8 cellular contexts compared by ENCODE assay signal in genomic region chr7:38344646-38345200, GRCh38.
DNase-seq lines count a peak whose midpoint lies in the region; ATAC-seq and TF ChIP-seq lines count a peak whose summit lies in the region.
"Not testable (repeated sequence)": the region's sequence is repeated elsewhere in the genome, so short reads cannot be mapped to it uniquely, and the experiment has no call there.

No MANE protein-coding gene starts in this region.

- not testable (repeated sequence) for H3K27me3 Mint-ChIP-seq in CD4-positive, CD25-positive, alpha-beta regulatory T cell; T-helper 2 cell treated with Interferon-gamma antibody and Interleukin-4, amounts not matched to agents 5 μg/mL and 100 μg/mL, for 36 hours (ENCODE audit: low read depth); activated naive CD4-positive, alpha-beta T cell treated with anti-CD3 and anti-CD28 coated beads for 36 hours (ENCODE audit: low read depth)

- not testable (repeated sequence) for H3K9me3 Mint-ChIP-seq in CD4-positive, CD25-positive, alpha-beta regulatory T cell; T-helper 2 cell treated with Interferon-gamma antibody and Interleukin-4, amounts not matched to agents 5 μg/mL and 100 μg/mL, for 36 hours; activated naive CD4-positive, alpha-beta T cell treated with anti-CD3 and anti-CD28 coated beads for 36 hours

- peak overlapping the region; percentile 3; the same call in 1 of the 2 replicates for H2AFZ ChIP-seq in MM.1S (ENCODE audit: low read length)

- peak overlapping the region; percentile 72 for H3K4me2 ChIP-seq in MM.1S (ENCODE audit: low read depth, low read length)

- CTCF ChIA-PET in activated naive CD4-positive, alpha-beta T cell treated with anti-CD3 and anti-CD28 coated beads for 36 hours (lab: Charles Lee), result interaction anchor here (0.8 to 3.3 kb wide), 9 partner anchors 9 to 129 kb away, joined by 3 to 45 read pairs (median 6); no protein-coding TSS in a partner anchor

- H4K20me1 ChIP-seq in MM.1S (ENCODE audit: insufficient read depth, low read length), result not testable (repeated sequence)

- H3K36me3 ChIP-seq in CD4-positive, CD25-positive, alpha-beta regulatory T cell (ENCODE audit: control insufficient read depth, insufficient read depth, low read length); MM.1S (replicated peaks; ENCODE audit: insufficient read depth, low read length): not testable (repeated sequence)

- peaks cover 8 to 62% (median 30%) of the 10 kb centered on the region in 4 donors for H3K4me1 Mint-ChIP-seq in CD4-positive, CD25-positive, alpha-beta regulatory T cell
- H3K4me1 Mint-ChIP-seq in T-helper 2 cell treated with Interferon-gamma antibody and Interleukin-4, amounts not matched to agents 5 μg/mL and 100 μg/mL, for 36 hours (ENCODE audit: low read depth), result peaks cover 51% of the 10 kb centered on the region
- H3K4me1 Mint-ChIP-seq in activated naive CD4-positive, alpha-beta T cell treated with anti-CD3 and anti-CD28 coated beads for 36 hours (ENCODE audit: low read depth), result peaks cover 47% of the 10 kb centered on the region

- H3K9me3 ChIP-seq in CD4-positive, CD25-positive, alpha-beta regulatory T cell (ENCODE audit: control insufficient read depth in 2 of 2, low read length in 2 of 2); MM.1S (replicated peaks; ENCODE audit: insufficient read depth, low read length): not testable (repeated sequence)

- peaks cover 28% of the 10 kb centered on the region for H3K4me1 ChIP-seq in CD4-positive, CD25-positive, alpha-beta regulatory T cell (ENCODE audit: control insufficient read depth, insufficient read depth, low read length, poor library complexity, severe bottlenecking)
- peaks cover 40% of the 10 kb centered on the region for H3K4me1 ChIP-seq in MM.1S (ENCODE audit: low read length)

- H3K79me2 ChIP-seq in MM.1S (ENCODE audit: low read length), result peaks cover 23% of the 10 kb centered on the region

- DNase-seq in CD4-positive, CD25-positive, alpha-beta regulatory T cell, result peak in 1 of 3 donors; percentile 46
- DNase-seq in MM.1S (peak; percentile 66), myocyte (ENCODE audit: low read depth) (peak; percentile 43)
- DNase-seq in T-helper 2 cell treated with Interferon-gamma antibody and Interleukin-4, amounts not matched to agents 5 μg/mL and 100 μg/mL, for 36 hours (ENCODE audit: low spot score), result not testable (repeated sequence)
- DNase-seq in activated naive CD4-positive, alpha-beta T cell treated with anti-CD3 and anti-CD28 coated beads for 36 hours, result peak; percentile 47

- H3K9me2 ChIP-seq in MM.1S (replicated peaks; ENCODE audit: insufficient read depth, low read length), result not testable (repeated sequence)

- not testable (repeated sequence) for TF ChIP-seq CTCF in MM.1S (IDR thresholded peaks at IDR 0.05; ENCODE audit: low read length)

- not testable (repeated sequence) for H3K9ac ChIP-seq in MM.1S (ENCODE audit: low read length)

- intact Hi-C loops in activated naive CD4-positive, alpha-beta T cell treated with anti-CD3 and anti-CD28 coated beads for 36 hours (cut with micrococcal nuclease), result loop anchor here (1.0 kb wide), 2 partner anchors 9 to 14 kb away; no protein-coding TSS in a partner anchor

- H3K27ac Mint-ChIP-seq in CD4-positive, CD25-positive, alpha-beta regulatory T cell, result peak overlapping the region; percentile 20 to 95 (median 79)
- peak overlapping the region; percentile 92 for H3K27ac Mint-ChIP-seq in T-helper 2 cell treated with Interferon-gamma antibody and Interleukin-4, amounts not matched to agents 5 μg/mL and 100 μg/mL, for 36 hours
- H3K27ac Mint-ChIP-seq in activated naive CD4-positive, alpha-beta T cell treated with anti-CD3 and anti-CD28 coated beads for 36 hours, result peak overlapping the region; percentile 70

- H3K27ac ChIP-seq in CD4-positive, CD25-positive, alpha-beta regulatory T cell (ENCODE audit: insufficient read depth, low read length, poor library complexity, severe bottlenecking), result peak overlapping the region; percentile 60
- H3K27ac ChIP-seq in MM.1S (ENCODE audit: low read length), result peak overlapping the region; percentile 64; the same call in 1 of the 2 replicates

- peaks cover 13% of the 10 kb centered on the region for H3F3A ChIP-seq in MM.1S (ENCODE audit: insufficient read depth, low read length)

- not testable (repeated sequence) for H3K27me3 ChIP-seq in CD4-positive, CD25-positive, alpha-beta regulatory T cell (ENCODE audit: control insufficient read depth, insufficient read depth, low read length); MM.1S (replicated peaks; ENCODE audit: insufficient read depth, low read length)

- not testable (repeated sequence) for H3K36me3 Mint-ChIP-seq in CD4-positive, CD25-positive, alpha-beta regulatory T cell; T-helper 2 cell treated with Interferon-gamma antibody and Interleukin-4, amounts not matched to agents 5 μg/mL and 100 μg/mL, for 36 hours (ENCODE audit: low read depth); activated naive CD4-positive, alpha-beta T cell treated with anti-CD3 and anti-CD28 coated beads for 36 hours (ENCODE audit: low read depth)

- ATAC-seq in CD4-positive, CD25-positive, alpha-beta regulatory T cell (ENCODE audit: low read depth in 2 of 2), result peak; percentile 71 to 76
- ATAC-seq in GM18909 (IDR thresholded peaks at IDR 0.05; ENCODE audit: poor library complexity, unreplicated experiment), result peak; percentile 55
- ATAC-seq in GM21737 (IDR thresholded peaks at IDR 0.05; ENCODE audit: unreplicated experiment), result peak; percentile 51
- peak; percentile 32 for ATAC-seq in HG03139 (IDR thresholded peaks at IDR 0.05; ENCODE audit: unreplicated experiment)

- peak overlapping the region; percentile 47 to 77 (median 56) for H3K4me3 Mint-ChIP-seq in CD4-positive, CD25-positive, alpha-beta regulatory T cell
- peak overlapping the region; percentile 82 for H3K4me3 Mint-ChIP-seq in T-helper 2 cell treated with Interferon-gamma antibody and Interleukin-4, amounts not matched to agents 5 μg/mL and 100 μg/mL, for 36 hours
- H3K4me3 Mint-ChIP-seq in activated naive CD4-positive, alpha-beta T cell treated with anti-CD3 and anti-CD28 coated beads for 36 hours, result peak overlapping the region; percentile 45

- H3K4me3 ChIP-seq in CD4-positive, CD25-positive, alpha-beta regulatory T cell (ENCODE audit: low read depth, low read length), result not testable (repeated sequence)
- H3K4me3 ChIP-seq in MM.1S (ENCODE audit: low read length), result peak overlapping the region; percentile 10
